1 cellular context compared by ENCODE assay signal in the genomic region with DNA sequence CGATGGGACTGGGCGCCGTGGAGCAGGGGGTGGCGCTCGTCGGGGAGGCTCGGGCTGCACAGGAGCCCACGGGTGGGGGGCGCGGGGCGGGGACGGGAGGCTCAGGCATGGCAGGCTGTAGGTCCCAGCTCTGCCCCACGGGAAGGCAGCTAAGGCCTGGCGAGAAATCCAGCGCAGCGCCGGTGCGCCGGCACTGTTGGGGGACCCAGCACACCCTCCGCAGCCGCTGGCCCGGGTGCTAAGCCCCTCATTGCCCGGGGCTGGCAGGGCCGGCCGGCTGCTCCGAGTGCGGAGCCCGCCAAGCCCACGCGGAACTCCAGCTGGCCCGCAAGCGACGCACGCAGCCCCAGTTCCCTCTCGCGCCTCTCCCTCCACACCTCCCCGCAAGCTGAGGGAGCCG. TPM values are rescaled to one million over a fixed set of nuclear protein-coding genes. Genes with fewer than 3 reads are reported as not detected.
"Had no signal": no experiment of that assay in that cellular context is flagged by ENCODE, and none has a peak within 500 bp of the region (broad histone marks: within the 10 kb centered on the region; RNA-seq: fewer than 3 reads in every experiment).

No MANE protein-coding gene starts in this region.

RNA-seq across cellular contexts. Expression of gene BAHCC1, which starts 43.2 kb away (rescaled TPM):
- polyA plus RNA-seq: IgD-negative memory B cell had no signal
